In the genomic region with DNA sequence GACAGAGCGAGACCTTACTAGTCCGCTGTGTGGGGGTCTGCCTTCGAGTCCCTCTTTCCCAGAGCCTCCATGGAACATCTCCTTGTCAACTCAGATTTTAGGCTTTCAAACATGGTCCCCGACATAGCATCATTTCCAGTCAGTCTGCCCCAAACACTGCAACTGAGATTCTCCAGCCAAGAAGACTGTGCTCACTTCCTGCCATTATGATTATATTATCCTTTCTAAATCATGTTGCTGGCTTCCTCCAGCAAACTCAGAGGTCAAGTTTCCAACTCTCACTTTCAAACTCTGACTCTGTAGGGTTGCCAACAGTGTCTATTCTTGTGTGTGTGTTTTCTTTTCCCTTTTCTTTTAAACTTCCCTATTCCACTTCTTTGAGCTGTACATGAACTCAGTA, we compare ENCODE assay signal across 13 cellular contexts.
DNase-seq lines count a peak whose midpoint lies in the region; ATAC-seq and TF ChIP-seq lines count a peak whose summit lies in the region.
"Had no signal": no experiment of that assay in that cellular context is flagged by ENCODE, and none has a peak within 500 bp of the region (broad histone marks: within the 10 kb centered on the region; RNA-seq: fewer than 3 reads in every experiment).

No MANE protein-coding gene starts in this region.

- H3K4me1 ChIP-seq in esophagus muscularis mucosa (peaks cover 51 to 72% (median 71%) of the 10 kb centered on the region in 4 donors), breast epithelium (peaks cover 0 to 5% of the 10 kb centered on the region in 2 donors), MM.1S (ENCODE audit: low read length) (no peaks in the 10 kb centered on the region)

- H3K9ac ChIP-seq in MM.1S (ENCODE audit: low read length): no peak overlapping the region

- no peaks in the 10 kb centered on the region for H3F3A ChIP-seq in MM.1S (ENCODE audit: insufficient read depth, low read length)

- POLR2A ChIA-PET in naive thymus-derived CD8-positive, alpha-beta T cell (lab: Charles Lee): no interaction called here

- no peak overlapping the region for H3K4me3 Mint-ChIP-seq in naive thymus-derived CD8-positive, alpha-beta T cell
- H3K4me3 Mint-ChIP-seq in type B pancreatic cell: no peak overlapping the region

- no peaks in the 10 kb centered on the region for H3K9me3 Mint-ChIP-seq in activated naive CD4-positive, alpha-beta T cell treated with anti-CD3 and anti-CD28 coated beads, Interleukin-2, amount 50 U/mL, for 72 hours
- no peaks in the 10 kb centered on the region for H3K9me3 Mint-ChIP-seq in naive thymus-derived CD8-positive, alpha-beta T cell
- H3K9me3 Mint-ChIP-seq in type B pancreatic cell: no peaks in the 10 kb centered on the region

- peaks cover 0 to 37% of the 10 kb centered on the region in 2 donors for H3K36me3 Mint-ChIP-seq in activated naive CD4-positive, alpha-beta T cell treated with anti-CD3 and anti-CD28 coated beads, Interleukin-2, amount 50 U/mL, for 72 hours
- H3K36me3 Mint-ChIP-seq in naive thymus-derived CD8-positive, alpha-beta T cell: peaks cover 0 to 89% (median 18%) of the 10 kb centered on the region in 3 donors
- peaks cover 42% of the 10 kb centered on the region for H3K36me3 Mint-ChIP-seq in type B pancreatic cell

- intact Hi-C loops in esophagus muscularis mucosa (cut with DNase I): no loop called here
- intact Hi-C loops in breast epithelium (cut with DNase I; ENCODE audit: low total_unique reads): no loop called here

- H3K27ac ChIP-seq in esophagus muscularis mucosa (replicated peaks in 1 of 4) (peak overlapping the region; percentile 57 to 81 (median 68)), breast epithelium (peak overlapping the region in 1 of 2 donors; percentile 90), coronary artery (peak overlapping the region in 1 of 2 donors; percentile 79), MM.1S (ENCODE audit: low read length) (no peak overlapping the region)

- peak overlapping the region; percentile 80 to 94 for H3K27ac Mint-ChIP-seq in activated naive CD4-positive, alpha-beta T cell treated with anti-CD3 and anti-CD28 coated beads, Interleukin-2, amount 50 U/mL, for 72 hours
- peak overlapping the region in 6 of 10 donors; percentile 22 to 71 (median 38) for H3K27ac Mint-ChIP-seq in naive thymus-derived CD8-positive, alpha-beta T cell
- H3K27ac Mint-ChIP-seq in type B pancreatic cell: peak overlapping the region; percentile 35

- no peak for TF ChIP-seq CTCF in esophagus muscularis mucosa (IDR thresholded peaks at IDR 0.05)
- no peak for TF ChIP-seq CTCF in type B pancreatic cell (conservative IDR thresholded peaks at IDR 0.05)
- TF ChIP-seq CTCF in breast epithelium (IDR thresholded peaks at IDR 0.05): no peak
- TF ChIP-seq CTCF in coronary artery (IDR thresholded peaks at IDR 0.05): no peak
- no peak for TF ChIP-seq CTCF in MM.1S (IDR thresholded peaks at IDR 0.05; ENCODE audit: low read length)

- H3K79me2 ChIP-seq in MM.1S (ENCODE audit: low read length): no peaks in the 10 kb centered on the region

- H4K20me1 ChIP-seq in MM.1S (ENCODE audit: insufficient read depth, low read length): no peaks in the 10 kb centered on the region

- H3K27me3 ChIP-seq in esophagus muscularis mucosa (no peaks in the 10 kb centered on the region), breast epithelium (no peaks in the 10 kb centered on the region), MM.1S (replicated peaks; ENCODE audit: insufficient read depth, low read length) (no peaks in the 10 kb centered on the region)

- no peak for TF ChIP-seq EP300 in esophagus muscularis mucosa (IDR thresholded peaks at IDR 0.05)

- 0% methylated on average over 1 of the region's 4 CpGs for WGBS in esophagus muscularis mucosa

- peaks cover 0 to 16% (median 7%) of the 10 kb centered on the region in 4 donors for H3K36me3 ChIP-seq in esophagus muscularis mucosa
- no peaks in the 10 kb centered on the region for H3K36me3 ChIP-seq in breast epithelium
- no peaks in the 10 kb centered on the region for H3K36me3 ChIP-seq in MM.1S (replicated peaks; ENCODE audit: insufficient read depth, low read length)

- TF ChIP-seq POLR2A in esophagus muscularis mucosa (IDR thresholded peaks at IDR 0.05; ENCODE audit: low read depth) (no peak), breast epithelium (IDR thresholded peaks at IDR 0.05) (no peak)

- no peaks in the 10 kb centered on the region for H3K27me3 Mint-ChIP-seq in naive thymus-derived CD8-positive, alpha-beta T cell
- no peaks in the 10 kb centered on the region for H3K27me3 Mint-ChIP-seq in type B pancreatic cell

- H3K9me2 ChIP-seq in MM.1S (replicated peaks; ENCODE audit: insufficient read depth, low read length): no peaks in the 10 kb centered on the region

- no peak overlapping the region for H3K4me2 ChIP-seq in MM.1S (ENCODE audit: low read depth, low read length)

- no peak for ATAC-seq in activated naive CD4-positive, alpha-beta T cell treated with anti-CD3 and anti-CD28 coated beads, Interleukin-2, amount 50 U/mL, for 72 hours
- ATAC-seq in naive thymus-derived CD8-positive, alpha-beta T cell: no peak

- DNase-seq in activated naive CD4-positive, alpha-beta T cell treated with anti-CD3 and anti-CD28 coated beads, Interleukin-2, amount 50 U/mL, for 72 hours (ENCODE audit: low spot score in 2 of 2): no peak
- DNase-seq in activated naive CD4-positive, alpha-beta T cell treated with Interleukin-2 at 50 U/mL for 16 hours: no peak
- no peak for DNase-seq in esophagus muscularis mucosa (ENCODE audit: extremely low spot score)
- no peak for DNase-seq in naive thymus-derived CD8-positive, alpha-beta T cell
- no peak for DNase-seq in type B pancreatic cell (ENCODE audit: extremely low spot score, unreplicated experiment)
- DNase-seq in breast epithelium (ENCODE audit: low spot score in 2 of 2): no peak
- DNase-seq in coronary artery (ENCODE audit: low spot score): no peak
- DNase-seq in MM.1S: no peak
- DNase-seq: caudate nucleus, EL, foreskin melanocyte, left cardiac atrium, NCI-H446 had no signal

- no peak overlapping the region for H2AFZ ChIP-seq in MM.1S (ENCODE audit: low read length)

- H3K9me3 ChIP-seq in esophagus muscularis mucosa: no peaks in the 10 kb centered on the region
- H3K9me3 ChIP-seq in breast epithelium: no peaks in the 10 kb centered on the region
- no peaks in the 10 kb centered on the region for H3K9me3 ChIP-seq in MM.1S (replicated peaks; ENCODE audit: insufficient read depth, low read length)

- no peak overlapping the region for H3K4me3 ChIP-seq in esophagus muscularis mucosa
- no peak overlapping the region for H3K4me3 ChIP-seq in breast epithelium
- H3K4me3 ChIP-seq in coronary artery: no peak overlapping the region
- H3K4me3 ChIP-seq in MM.1S (ENCODE audit: low read length): no peak overlapping the region

- peaks cover 0 to 14% (median 6%) of the 10 kb centered on the region in 4 donors for H3K4me1 Mint-ChIP-seq in naive thymus-derived CD8-positive, alpha-beta T cell
- peaks cover 48% of the 10 kb centered on the region for H3K4me1 Mint-ChIP-seq in type B pancreatic cell (ENCODE audit: unreplicated experiment)

Comparison
In these comparisons a context has a peak if more than half of its experiments do, and no peak if none do; other contexts are left out.
1. H3K27ac Mint-ChIP-seq: peak in every context shown above with its lines; median percentile 87 in activated naive CD4-positive, alpha-beta T cell treated with anti-CD3 and anti-CD28 coated beads, Interleukin-2, amount 50 U/mL, for 72 hours; 38 in naive thymus-derived CD8-positive, alpha-beta T cell; 35 in type B pancreatic cell.